Comparison of ENCODE assay signal across 31 cellular contexts in genomic region chr1:56929492-56929891, GRCh38. TPM values are rescaled to one million over a fixed set of nuclear protein-coding genes. Genes with fewer than 3 reads are reported as not detected.
"Had no signal": no experiment of that assay in that cellular context is flagged by ENCODE, and none has a peak within 500 bp of the region (broad histone marks: within the 10 kb centered on the region; RNA-seq: fewer than 3 reads in every experiment).

No MANE protein-coding gene starts in this region.

- DNase-seq: stimulated activated CD4-positive, alpha-beta T cell treated with anti-CD3 and anti-CD28 coated beads, Interleukin-2, amount 100 ng/mL, for 48 hours; stimulated activated CD4-positive, alpha-beta T cell treated with anti-CD3 and anti-CD28 coated beads, Interleukin-4, amount 100 ng/mL, for 1 hour; stimulated activated CD4-positive, alpha-beta T cell treated with anti-CD3 and anti-CD28 coated beads, Interleukin-4, amount 100 ng/mL, for 24 hours; stimulated activated CD4-positive, alpha-beta T cell treated with anti-CD3 and anti-CD28 coated beads, Interleukin-4, amount 100 ng/mL, for 4 hours; stimulated activated CD8-positive, alpha-beta memory T cell treated with anti-CD3 and anti-CD28 coated beads, Interleukin-4, amount 100 ng/mL, for 48 hours; stimulated activated naive B cell treated with anti-CD40 and anti-IgM and Interleukin-4, amounts not matched to agents 10 μg/mL and 1 μg/mL and 100 μg/mL, for 72 hours; stimulated activated naive CD4-positive, alpha-beta T cell; stimulated activated naive CD4-positive, alpha-beta T cell treated with Interleukin-2 at 50 U/mL for 16 hours; stimulated activated naive CD8-positive, alpha-beta T cell treated with anti-CD3 and anti-CD28 coated beads, Interleukin-15, amount 100 ng/mL, for 72 hours; stimulated activated naive CD8-positive, alpha-beta T cell treated with anti-CD3 and anti-CD28 coated beads, Interleukin-15, Interleukin-2, amounts not matched to agents 100 U/mL and 50 U/mL, for 24 hours; stomach; substantia nigra; testis; thyroid gland; tibial artery; transverse colon; trophoblast cell; upper lobe of left lung; upper lobe of right lung; uterus had no signal

- ATAC-seq: stimulated activated effector memory CD8-positive, alpha-beta T cell treated with anti-CD3 and anti-CD28 coated beads, Interleukin-12 subunit alpha, Interleukin-12 subunit beta, amount 100 ng/mL, for 72 hours; stimulated activated memory B cell treated with anti-CD40 and anti-IgM and Interleukin-4, amounts not matched to agents 10 μg/mL and 1 μg/mL and 100 μg/mL, for 72 hours; stimulated activated naive B cell treated with anti-CD40 and anti-IgM and Interleukin-4, amounts not matched to agents 10 μg/mL and 1 μg/mL and 100 μg/mL, for 72 hours; stimulated activated naive CD8-positive, alpha-beta T cell treated with anti-CD3 and anti-CD28 coated beads, Interleukin-15, amount 100 ng/mL, for 72 hours; stimulated activated naive CD8-positive, alpha-beta T cell treated with anti-CD3 and anti-CD28 coated beads, Interleukin-15, Interleukin-2, amounts not matched to agents 100 U/mL and 50 U/mL, for 24 hours; upper lobe of right lung had no signal

- H3K9me3 ChIP-seq: stomach, suprapubic skin, testis, thoracic aorta, thyroid gland, tibial artery, tibial nerve, transverse colon, upper lobe of left lung, upper lobe of right lung, uterus, vagina had no signal

- H3K4me3 ChIP-seq: stomach, suprapubic skin, testis, thoracic aorta, thyroid gland, tibial artery, tibial nerve, transverse colon, upper lobe of left lung, upper lobe of right lung, uterus, vagina had no signal

- H3K36me3 ChIP-seq: stomach, suprapubic skin, thoracic aorta, thyroid gland, tibial artery, tibial nerve, transverse colon, upper lobe of left lung, upper lobe of right lung, uterus, vagina had no signal

- FAIRE-seq: urothelium cell line had no signal

- H3K27ac ChIP-seq: stomach, suprapubic skin, testis, thoracic aorta, thyroid gland, tibial artery, tibial nerve, transverse colon, upper lobe of left lung, upper lobe of right lung, uterus, vagina had no signal

- H3K27me3 ChIP-seq: stomach, suprapubic skin, testis, thyroid gland, tibial artery, tibial nerve, transverse colon, upper lobe of left lung, upper lobe of right lung, uterus, vagina had no signal

- H3K4me1 ChIP-seq: stomach, suprapubic skin, testis, thyroid gland, tibial artery, tibial nerve, transverse colon, upper lobe of left lung, upper lobe of right lung, uterus, vagina had no signal

RNA-seq across cellular contexts. Expression of gene C8B, which starts 36.3 kb away (rescaled TPM):
- total RNA-seq: stomach, subcutaneous adipose tissue, suprapubic skin, temporal lobe, thoracic aorta, thyroid gland, tibial nerve, transverse colon, upper lobe of right lung, ureter, urinary bladder, uterus, vagina had no signal
